ENCODE assay signal across 8 cellular contexts in genomic region chr7:95772298-95772770, GRCh38. TPM values are rescaled to one million over a fixed set of nuclear protein-coding genes. Genes with fewer than 3 reads are reported as not detected.
DNase-seq lines count a peak whose midpoint lies in the region; ATAC-seq and TF ChIP-seq lines count a peak whose summit lies in the region.

TSS of gene DYNC1I1 (plus strand) at chr7:95772554. CDS start at chr7:95804730, 32,176 bp downstream.

- H3K27me3 Mint-ChIP-seq in Calu3 (ENCODE audit: unreplicated experiment), result no peaks in the 10 kb centered on the region
- peaks cover 53% of the 10 kb centered on the region for H3K27me3 Mint-ChIP-seq in activated naive CD8-positive, alpha-beta T cell treated with anti-CD3 and anti-CD28 coated beads for 36 hours
- H3K27me3 Mint-ChIP-seq in osteocyte (ENCODE audit: unreplicated experiment), result no peaks in the 10 kb centered on the region

- H3K4me1 Mint-ChIP-seq in Calu3 (ENCODE audit: low read depth, unreplicated experiment), result no peaks in the 10 kb centered on the region
- H3K4me1 Mint-ChIP-seq in activated naive CD8-positive, alpha-beta T cell treated with anti-CD3 and anti-CD28 coated beads for 36 hours, result no peaks in the 10 kb centered on the region
- peaks cover 43% of the 10 kb centered on the region for H3K4me1 Mint-ChIP-seq in osteocyte (ENCODE audit: unreplicated experiment)

- intact Hi-C loops in Calu3 (cut with micrococcal nuclease; ENCODE audit: unreplicated experiment) (no loop called here), cardiac septum (cut with DNase I) (no loop called here)

- TF ChIP-seq CTCF in Calu3 (IDR thresholded peaks at IDR 0.05; ENCODE audit: unreplicated experiment), result no peak
- TF ChIP-seq CTCF in osteocyte (IDR thresholded peaks at IDR 0.05), result peak; percentile 21

- no TSS peak for BruUV-seq in Calu3 (replicated peaks; lab: Mats Ljungman, UMichigan)

- CTCF ChIA-PET in Calu3 (lab: Charles Lee), result interaction anchor here (0.6 to 0.7 kb wide), 2 partner anchors 8 to 319 kb away, joined by 3 read pairs; no protein-coding TSS in a partner anchor

- H3K27ac Mint-ChIP-seq in Calu3 (ENCODE audit: unreplicated experiment), result no peak within 1 kb of the TSS
- H3K27ac Mint-ChIP-seq in activated naive CD8-positive, alpha-beta T cell treated with anti-CD3 and anti-CD28 coated beads for 36 hours, result no peak within 1 kb of the TSS
- H3K27ac Mint-ChIP-seq in osteocyte (ENCODE audit: unreplicated experiment), result peak within 1 kb of the TSS; percentile 48

- H3K9me3 Mint-ChIP-seq in Calu3 (ENCODE audit: low read depth, unreplicated experiment), result no peaks in the 10 kb centered on the region
- H3K9me3 Mint-ChIP-seq in activated naive CD8-positive, alpha-beta T cell treated with anti-CD3 and anti-CD28 coated beads for 36 hours, result no peaks in the 10 kb centered on the region
- H3K9me3 Mint-ChIP-seq in osteocyte (ENCODE audit: unreplicated experiment), result no peaks in the 10 kb centered on the region

- ATAC-seq in GM19463 (IDR thresholded peaks at IDR 0.05; ENCODE audit: unreplicated experiment) (peak; percentile 95), HG03457 (IDR thresholded peaks at IDR 0.05; ENCODE audit: unreplicated experiment) (peak; percentile 88)

- DNase-seq in Calu3, result peak; percentile 54
- DNase-seq in NCI-H748 (lab: John Stamatoyannopoulos, UW; ENCODE audit: unreplicated experiment), result peak; percentile 92
- DNase-seq in activated naive CD8-positive, alpha-beta T cell treated with anti-CD3 and anti-CD28 coated beads for 36 hours, result peak; percentile 48
- peak; percentile 87 for DNase-seq in cardiac septum (ENCODE audit: low spot score)
- peak; percentile 88 for DNase-seq in osteocyte (ENCODE audit: extremely low spot score, unreplicated experiment)
- no peak for DNase-seq in amniotic stem cell (lab: John Stamatoyannopoulos, UW)

- peaks cover 6% of the 10 kb centered on the region for H3K36me3 Mint-ChIP-seq in Calu3 (ENCODE audit: insufficient read depth, unreplicated experiment)
- no peaks in the 10 kb centered on the region for H3K36me3 Mint-ChIP-seq in activated naive CD8-positive, alpha-beta T cell treated with anti-CD3 and anti-CD28 coated beads for 36 hours
- H3K36me3 Mint-ChIP-seq in osteocyte (ENCODE audit: unreplicated experiment), result peaks cover 2% of the 10 kb centered on the region

- H3K4me3 Mint-ChIP-seq in Calu3 (ENCODE audit: low read depth, unreplicated experiment) (peak within 1 kb of the TSS; percentile 70), osteocyte (ENCODE audit: unreplicated experiment) (peak within 1 kb of the TSS; percentile 85)
- H3K4me3 Mint-ChIP-seq in activated naive CD8-positive, alpha-beta T cell treated with anti-CD3 and anti-CD28 coated beads for 36 hours, result peak within 1 kb of the TSS; percentile 72

RNA-seq across cellular contexts. Expression of gene DYNC1I1, which starts in this region (rescaled TPM):
- 0.73 and 1.4 TPM in 2 replicates for total RNA-seq in Calu3 (2022)
- under 1 TPM in 1 of 2 experiments, not detected in 1; 0.10 TPM for total RNA-seq in activated naive CD8-positive, alpha-beta T cell treated with anti-CD3 and anti-CD28 coated beads for 36 hours
- total RNA-seq in cardiac septum, result 24.3 TPM
- 43.3 and 43.4 TPM in 2 replicates for total RNA-seq in osteocyte

Comparison
In these comparisons a context has a peak if more than half of its experiments do, and no peak if none do; other contexts are left out.
1. RNA of gene DYNC1I1 (total RNA-seq): 43.3 to 43.4 TPM in osteocyte and 24.3 TPM in cardiac septum (single experiment); 0.73 to 1.4 TPM in Calu3 and 0.10 TPM in activated naive CD8-positive, alpha-beta T cell treated with anti-CD3 and anti-CD28 coated beads for 36 hours; every median in the first group is over 10 times any median in the second.
2. Peak in DNase-seq in activated naive CD8-positive, alpha-beta T cell treated with anti-CD3 and anti-CD28 coated beads for 36 hours; RNA of the gene not detected or under 1 TPM.
3. Peak in every context shown above with its lines, with median percentiles within 50 percentile points of each other: H3K4me3 Mint-ChIP-seq.